Comparison of ENCODE assay signal across 1 cellular context in genomic region chr3:128153156-128154011, GRCh38.
TF ChIP-seq lines count a peak whose summit lies in the region.

Gene EEFSEC (plus strand): TSS chr3:128153481. CDS start chr3:128153508, 27 bp downstream.

TF ChIP-seq in K562, 482 proteins besides CTCF, POLR2A, EP300 and RAD21 (continued from another document and continues in another):
- TF ChIP-seq E2F8 (IDR thresholded peaks at IDR 0.05; ENCODE audit: low read depth, partially characterized antibody) = peak; percentile 25
- TF ChIP-seq LCOR (CRISPR knock-in tag; IDR thresholded peaks at IDR 0.05) = 0 out of 2 replicates have a peak, but pooled peaks have one; percentile 41
- TF ChIP-seq XRCC4 (IDR thresholded peaks at IDR 0.05; ENCODE audit: extremely low read depth, insufficient read depth, insufficient read length) = no peak
- peak; percentile 83 for TF ChIP-seq MYC (IDR thresholded peaks at IDR 0.05; ENCODE audit: low read depth, low read length)
- no peak for TF ChIP-seq MYC (CRISPR knock-in tag; IDR thresholded peaks at IDR 0.05; ENCODE audit: borderline replicate concordance, low read depth)
- peak; percentile 51 for TF ChIP-seq ETV1 (tag; conservative IDR thresholded peaks at IDR 0.05; ENCODE audit: low read depth)
- 0 out of 4 replicates have a peak, but pooled peaks have one; percentile 54 to 57 for TF ChIP-seq SIN3A (IDR thresholded peaks at IDR 0.05; ENCODE audit: borderline replicate concordance in 2 of 2, control insufficient read depth in 1 of 2, low read depth in 2 of 2, low read length in 2 of 2)
- TF ChIP-seq ZEB2 (IDR thresholded peaks at IDR 0.05) = peak; percentile 90; the same call in 1 of the 2 replicates
- TF ChIP-seq, protein P1, sequence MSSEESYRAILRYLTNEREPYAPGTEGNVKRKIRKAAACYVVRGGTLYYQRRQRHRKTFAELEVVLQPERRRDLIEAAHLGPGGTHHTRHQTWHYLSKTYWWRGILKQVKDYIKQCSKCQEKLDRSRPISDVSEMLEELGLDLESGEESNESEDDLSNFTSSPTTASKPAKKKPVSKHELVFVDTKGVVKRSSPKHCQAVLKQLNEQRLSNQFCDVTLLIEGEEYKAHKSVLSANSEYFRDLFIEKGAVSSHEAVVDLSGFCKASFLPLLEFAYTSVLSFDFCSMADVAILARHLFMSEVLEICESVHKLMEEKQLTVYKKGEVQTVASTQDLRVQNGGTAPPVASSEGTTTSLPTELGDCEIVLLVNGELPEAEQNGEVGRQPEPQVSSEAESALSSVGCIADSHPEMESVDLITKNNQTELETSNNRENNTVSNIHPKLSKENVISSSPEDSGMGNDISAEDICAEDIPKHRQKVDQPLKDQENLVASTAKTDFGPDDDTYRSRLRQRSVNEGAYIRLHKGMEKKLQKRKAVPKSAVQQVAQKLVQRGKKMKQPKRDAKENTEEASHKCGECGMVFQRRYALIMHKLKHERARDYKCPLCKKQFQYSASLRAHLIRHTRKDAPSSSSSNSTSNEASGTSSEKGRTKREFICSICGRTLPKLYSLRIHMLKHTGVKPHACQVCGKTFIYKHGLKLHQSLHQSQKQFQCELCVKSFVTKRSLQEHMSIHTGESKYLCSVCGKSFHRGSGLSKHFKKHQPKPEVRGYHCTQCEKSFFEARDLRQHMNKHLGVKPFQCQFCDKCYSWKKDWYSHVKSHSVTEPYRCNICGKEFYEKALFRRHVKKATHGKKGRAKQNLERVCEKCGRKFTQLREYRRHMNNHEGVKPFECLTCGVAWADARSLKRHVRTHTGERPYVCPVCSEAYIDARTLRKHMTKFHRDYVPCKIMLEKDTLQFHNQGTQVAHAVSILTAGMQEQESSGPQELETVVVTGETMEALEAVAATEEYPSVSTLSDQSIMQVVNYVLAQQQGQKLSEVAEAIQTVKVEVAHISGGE (CRISPR knock-in tag; IDR thresholded peaks at IDR 0.05) = peak; percentile 94 to 98 (median 97)
- TF ChIP-seq CBX3 (IDR thresholded peaks at IDR 0.05; ENCODE audit: borderline replicate concordance in 1 of 2, low read length in 2 of 2) = peak in 1 of 2 experiments; percentile 77; a peak in 1 of 3 replicates
- TF ChIP-seq XRCC5 (IDR thresholded peaks at IDR 0.05; ENCODE audit: low read depth, low read length) = peak; percentile 77; the same call in 1 of the 2 replicates
- TF ChIP-seq BCL6 (CRISPR knock-in tag; IDR thresholded peaks at IDR 0.05) = no peak
- TF ChIP-seq EHMT2 (IDR thresholded peaks at IDR 0.05) = 0 out of 2 replicates have a peak, but pooled peaks have one; percentile 25
- TF ChIP-seq TRIM24 (IDR thresholded peaks at IDR 0.05) = peak in 1 of 2 experiments; percentile 95; a peak in 2 of 4 replicates
- TF ChIP-seq GTF2E2 (tag; IDR thresholded peaks at IDR 0.05) = peak; percentile 49; the same call in 1 of the 2 replicates
- TF ChIP-seq FOS (IDR thresholded peaks at IDR 0.05; ENCODE audit: extremely low read depth, insufficient read length) = no peak
- TF ChIP-seq SP1 (CRISPR knock-in tag; IDR thresholded peaks at IDR 0.05) = peak; percentile 88
- TF ChIP-seq, protein P2, sequence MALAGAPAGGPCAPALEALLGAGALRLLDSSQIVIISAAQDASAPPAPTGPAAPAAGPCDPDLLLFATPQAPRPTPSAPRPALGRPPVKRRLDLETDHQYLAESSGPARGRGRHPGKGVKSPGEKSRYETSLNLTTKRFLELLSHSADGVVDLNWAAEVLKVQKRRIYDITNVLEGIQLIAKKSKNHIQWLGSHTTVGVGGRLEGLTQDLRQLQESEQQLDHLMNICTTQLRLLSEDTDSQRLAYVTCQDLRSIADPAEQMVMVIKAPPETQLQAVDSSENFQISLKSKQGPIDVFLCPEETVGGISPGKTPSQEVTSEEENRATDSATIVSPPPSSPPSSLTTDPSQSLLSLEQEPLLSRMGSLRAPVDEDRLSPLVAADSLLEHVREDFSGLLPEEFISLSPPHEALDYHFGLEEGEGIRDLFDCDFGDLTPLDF (CRISPR knock-in tag; IDR thresholded peaks at IDR 0.05) = no peak
- TF ChIP-seq NCOA6 (IDR thresholded peaks at IDR 0.05) = no peak
- TF ChIP-seq ZNF184 (CRISPR knock-in tag; IDR thresholded peaks at IDR 0.05) = no peak
- peak; percentile 76; the same call in 1 of the 2 replicates for TF ChIP-seq ZBED1 (IDR thresholded peaks at IDR 0.05)
- peak; percentile 88 for TF ChIP-seq RBFOX2 (IDR thresholded peaks at IDR 0.05; ENCODE audit: low read depth, low read length)
- TF ChIP-seq ATF1 (CRISPR knock-in tag; IDR thresholded peaks at IDR 0.05) = no peak
- peak; percentile 46 for TF ChIP-seq ATF1 (tag; IDR thresholded peaks at IDR 0.05)
- TF ChIP-seq C11orf30 (IDR thresholded peaks at IDR 0.05; ENCODE audit: low read depth) = peak; percentile 84
- TF ChIP-seq FOXJ2 (tag; IDR thresholded peaks at IDR 0.05) = no peak
- peak; percentile 69 for TF ChIP-seq MTA3 (IDR thresholded peaks at IDR 0.05; ENCODE audit: borderline replicate concordance)
- TF ChIP-seq ATF3 (IDR thresholded peaks at IDR 0.05) = no peak
- no peak for TF ChIP-seq ATF3 (CRISPR knock-in tag; conservative IDR thresholded peaks at IDR 0.05)
- peak; percentile 74; the same call in 1 of the 2 replicates for TF ChIP-seq SIN3B (IDR thresholded peaks at IDR 0.05; ENCODE audit: low read depth)
- peak; percentile 48; the same call in 1 of the 2 replicates for TF ChIP-seq NFIC (IDR thresholded peaks at IDR 0.05)
- TF ChIP-seq, protein P3, sequence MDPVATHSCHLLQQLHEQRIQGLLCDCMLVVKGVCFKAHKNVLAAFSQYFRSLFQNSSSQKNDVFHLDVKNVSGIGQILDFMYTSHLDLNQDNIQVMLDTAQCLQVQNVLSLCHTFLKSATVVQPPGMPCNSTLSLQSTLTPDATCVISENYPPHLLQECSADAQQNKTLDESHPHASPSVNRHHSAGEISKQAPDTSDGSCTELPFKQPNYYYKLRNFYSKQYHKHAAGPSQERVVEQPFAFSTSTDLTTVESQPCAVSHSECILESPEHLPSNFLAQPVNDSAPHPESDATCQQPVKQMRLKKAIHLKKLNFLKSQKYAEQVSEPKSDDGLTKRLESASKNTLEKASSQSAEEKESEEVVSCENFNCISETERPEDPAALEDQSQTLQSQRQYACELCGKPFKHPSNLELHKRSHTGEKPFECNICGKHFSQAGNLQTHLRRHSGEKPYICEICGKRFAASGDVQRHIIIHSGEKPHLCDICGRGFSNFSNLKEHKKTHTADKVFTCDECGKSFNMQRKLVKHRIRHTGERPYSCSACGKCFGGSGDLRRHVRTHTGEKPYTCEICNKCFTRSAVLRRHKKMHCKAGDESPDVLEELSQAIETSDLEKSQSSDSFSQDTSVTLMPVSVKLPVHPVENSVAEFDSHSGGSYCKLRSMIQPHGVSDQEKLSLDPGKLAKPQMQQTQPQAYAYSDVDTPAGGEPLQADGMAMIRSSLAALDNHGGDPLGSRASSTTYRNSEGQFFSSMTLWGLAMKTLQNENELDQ (CRISPR knock-in tag; IDR thresholded peaks at IDR 0.05; ENCODE audit: borderline replicate concordance) = no peak
- TF ChIP-seq ZBTB33 (CRISPR knock-in tag; IDR thresholded peaks at IDR 0.05) = peak; percentile 46; the same call in 1 of the 2 replicates
- TF ChIP-seq SIX5 (IDR thresholded peaks at IDR 0.05; ENCODE audit: borderline replicate concordance in 1 of 2, insufficient read depth in 1 of 2, low read depth in 1 of 2, low read length in 2 of 2) = peak; percentile 26 to 27; a peak in 1 of 4 replicates
- TF ChIP-seq TAF7 (tag; IDR thresholded peaks at IDR 0.05) = peak; percentile 55
- peak; percentile 58; the same call in 1 of the 2 replicates for TF ChIP-seq GMEB1 (CRISPR knock-in tag; IDR thresholded peaks at IDR 0.05)
- no peak for TF ChIP-seq RNF219 (CRISPR knock-in tag; IDR thresholded peaks at IDR 0.05)
- TF ChIP-seq CTBP1 (IDR thresholded peaks at IDR 0.05; ENCODE audit: borderline replicate concordance) = peak; percentile 50; the same call in 1 of the 2 replicates
- no peak for TF ChIP-seq HDAC6 (IDR thresholded peaks at IDR 0.05; ENCODE audit: low read depth, low read length)
- no peak for TF ChIP-seq SMARCE1 (IDR thresholded peaks at IDR 0.05)
- TF ChIP-seq EZH2 (IDR thresholded peaks at IDR 0.05; ENCODE audit: borderline replicate concordance, low read depth, low read length) = no peak
- peak; percentile 28 to 63; a peak in 1 of 4 replicates for TF ChIP-seq MNT (conservative IDR thresholded peaks at IDR 0.05)
- TF ChIP-seq TAF1 (IDR thresholded peaks at IDR 0.05; ENCODE audit: control insufficient read depth, extremely low read depth, insufficient read depth, low read length, severe bottlenecking) = peak; percentile 94
- peak; percentile 85 for TF ChIP-seq CC2D1A (IDR thresholded peaks at IDR 0.05)
- TF ChIP-seq, protein P4, sequence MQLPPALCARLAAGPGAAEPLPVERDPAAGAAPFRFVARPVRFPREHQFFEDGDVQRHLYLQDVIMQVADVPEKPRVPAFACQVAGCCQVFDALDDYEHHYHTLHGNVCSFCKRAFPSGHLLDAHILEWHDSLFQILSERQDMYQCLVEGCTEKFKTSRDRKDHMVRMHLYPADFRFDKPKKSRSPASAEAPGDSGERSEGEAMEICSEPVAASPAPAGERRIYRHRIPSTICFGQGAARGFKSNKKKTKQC (CRISPR knock-in tag; IDR thresholded peaks at IDR 0.05) = peak; percentile 62; the same call in 1 of the 2 replicates
